In the genomic region with DNA sequence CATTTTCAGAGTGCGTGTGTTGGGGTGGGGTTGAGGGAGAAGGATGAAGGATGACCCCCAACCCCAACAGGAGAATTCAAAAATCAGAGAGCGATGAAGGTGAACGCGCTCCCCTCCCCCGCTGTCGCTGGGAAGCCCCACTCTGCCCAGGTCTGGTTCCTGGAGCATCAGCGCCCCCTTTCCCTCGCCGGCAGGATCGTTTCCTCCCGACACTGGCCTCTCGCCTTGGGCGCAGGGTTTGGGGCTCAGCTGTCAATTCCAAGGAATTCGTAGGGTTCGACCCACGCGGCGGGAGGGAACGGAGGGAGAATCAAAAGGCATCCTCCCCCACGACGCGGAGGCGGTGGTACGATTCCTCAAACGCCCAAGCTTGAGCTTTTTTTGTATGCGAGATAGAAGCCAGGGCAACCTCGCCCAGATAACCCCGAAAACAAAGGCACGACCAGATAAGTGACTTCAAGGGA, we compare ENCODE assay signal across 8 cellular contexts. TPM values are rescaled to one million over a fixed set of nuclear protein-coding genes. Genes with fewer than 3 reads are reported as not detected.
DNase-seq lines count a peak whose midpoint lies in the region; ATAC-seq and TF ChIP-seq lines count a peak whose summit lies in the region.

No MANE protein-coding gene starts in this region.

- no peaks in the 10 kb centered on the region for H3K36me3 Mint-ChIP-seq in activated naive CD8-positive, alpha-beta T cell treated with anti-CD3 and anti-CD28 coated beads, Interleukin-2, amount 50 U/mL, for 24 hours (ENCODE audit: low read depth)
- H3K36me3 Mint-ChIP-seq in progenitor cell of endocrine pancreas (ENCODE audit: insufficient read depth) = no peaks in the 10 kb centered on the region

- DNase-seq in AG20443 (ENCODE audit: low spot score) (peak; percentile 83), NCI-H226 (peak; percentile 47), left ventricle myocardium superior (peak; percentile 84), progenitor cell of endocrine pancreas (ENCODE audit: low spot score, unreplicated experiment) (peak; percentile 79)
- peak; percentile 70 for DNase-seq in activated naive CD8-positive, alpha-beta T cell treated with anti-CD3 and anti-CD28 coated beads, Interleukin-2, amount 50 U/mL, for 24 hours

- TF ChIP-seq CTCF in progenitor cell of endocrine pancreas (IDR thresholded peaks at IDR 0.05; ENCODE audit: unreplicated experiment) = peak; percentile 85

- intact Hi-C loops in left ventricle myocardium superior (cut with micrococcal nuclease) = loop anchor here (10.0 kb wide), 2 partner anchors 313 to 1213 kb away; no protein-coding TSS in a partner anchor

- ATAC-seq in GM18867 (IDR thresholded peaks at IDR 0.05; ENCODE audit: unreplicated experiment) (peak; percentile 58), left ventricle myocardium superior (peak; percentile 68), GM19467 (IDR thresholded peaks at IDR 0.05; ENCODE audit: unreplicated experiment) (no peak), GM19035 (IDR thresholded peaks at IDR 0.05; ENCODE audit: unreplicated experiment) (no peak)
- peak; percentile 60 for ATAC-seq in activated naive CD8-positive, alpha-beta T cell treated with anti-CD3 and anti-CD28 coated beads, Interleukin-2, amount 50 U/mL, for 24 hours

- H3K9me3 Mint-ChIP-seq in activated naive CD8-positive, alpha-beta T cell treated with anti-CD3 and anti-CD28 coated beads, Interleukin-2, amount 50 U/mL, for 24 hours = no peaks in the 10 kb centered on the region
- H3K9me3 Mint-ChIP-seq in progenitor cell of endocrine pancreas (ENCODE audit: low read depth) = no peaks in the 10 kb centered on the region

- H3K27ac Mint-ChIP-seq in activated naive CD8-positive, alpha-beta T cell treated with anti-CD3 and anti-CD28 coated beads, Interleukin-2, amount 50 U/mL, for 24 hours = no peak overlapping the region
- peak overlapping the region; percentile 87 for H3K27ac Mint-ChIP-seq in progenitor cell of endocrine pancreas

- peaks cover 89% of the 10 kb centered on the region for H3K27me3 Mint-ChIP-seq in activated naive CD8-positive, alpha-beta T cell treated with anti-CD3 and anti-CD28 coated beads, Interleukin-2, amount 50 U/mL, for 24 hours
- H3K27me3 Mint-ChIP-seq in progenitor cell of endocrine pancreas = peaks cover 80% of the 10 kb centered on the region

- H3K4me1 Mint-ChIP-seq in activated naive CD8-positive, alpha-beta T cell treated with anti-CD3 and anti-CD28 coated beads, Interleukin-2, amount 50 U/mL, for 24 hours = peaks cover 39% of the 10 kb centered on the region
- peaks cover 26% of the 10 kb centered on the region for H3K4me1 Mint-ChIP-seq in progenitor cell of endocrine pancreas (ENCODE audit: low read depth)

- peak overlapping the region; percentile 67 for H3K4me3 Mint-ChIP-seq in activated naive CD8-positive, alpha-beta T cell treated with anti-CD3 and anti-CD28 coated beads, Interleukin-2, amount 50 U/mL, for 24 hours
- peak overlapping the region; percentile 68 for H3K4me3 Mint-ChIP-seq in progenitor cell of endocrine pancreas (ENCODE audit: low read depth)

RNA-seq across cellular contexts. Expression of a gene that starts 1.0 kb away (rescaled TPM):
- total RNA-seq in left ventricle myocardium superior = 21.6 TPM
- total RNA-seq in progenitor cell of endocrine pancreas = 11.4 and 13.8 TPM in 2 replicates

Comparison
In these comparisons a context has a peak if more than half of its experiments do, and no peak if none do; other contexts are left out.
1. ATAC-seq: peak in GM18867 (single experiment), activated naive CD8-positive, alpha-beta T cell treated with anti-CD3 and anti-CD28 coated beads, Interleukin-2, amount 50 U/mL, for 24 hours (single experiment) and left ventricle myocardium superior (single experiment); none in GM19467 (single experiment) and GM19035 (single experiment).
2. Peak in every context shown above with its lines, with median percentiles within 50 percentile points of each other: DNase-seq.